Comparison of ENCODE assay signal across 8 cellular contexts in the genomic region with DNA sequence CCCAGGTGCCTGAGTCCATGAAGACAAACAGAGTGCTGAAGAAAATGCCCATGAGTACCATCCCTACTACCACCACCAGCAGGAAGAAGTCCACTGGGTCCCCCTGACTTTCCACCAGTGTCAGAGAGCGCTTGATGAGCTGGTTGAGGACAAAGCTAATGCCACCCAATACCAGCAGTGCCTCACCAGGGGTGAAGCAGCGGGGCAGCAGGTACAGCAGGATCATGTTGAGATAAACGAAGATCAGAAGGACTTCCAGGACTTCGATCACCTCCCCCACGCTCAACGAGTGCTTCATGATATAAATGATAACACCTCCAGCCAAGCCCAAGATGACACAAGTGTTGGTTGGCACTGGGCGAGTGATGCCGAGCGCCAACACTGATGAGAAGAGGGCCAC. TPM values are rescaled to one million over a fixed set of nuclear protein-coding genes. Genes with fewer than 3 reads are reported as not detected.
DNase-seq lines count a peak whose midpoint lies in the region; ATAC-seq and TF ChIP-seq lines count a peak whose summit lies in the region.

No MANE protein-coding gene starts in this region.

- 0 out of 2 replicates have a peak, but pooled peaks cover 3% of the 10 kb centered on the region for H3K4me1 ChIP-seq in iPS DF 6.9 (ENCODE audit: control insufficient read depth, insufficient read depth, low read length)
- H3K4me1 ChIP-seq in spleen: peaks cover 16 to 87% (median 51%) of the 10 kb centered on the region in 6 donors

- H3K9me3 Mint-ChIP-seq in activated CD8-positive, alpha-beta T cell treated with anti-CD3 and anti-CD28 coated beads, Interleukin-2, amount 10 ng/mL, durations not matched to agents 7 days and 5 days (ENCODE audit: insufficient read depth): no peaks in the 10 kb centered on the region

- H3K9me3 ChIP-seq in iPS DF 6.9 (ENCODE audit: control insufficient read depth, insufficient read depth, low read length): no peaks in the 10 kb centered on the region
- H3K9me3 ChIP-seq in spleen: no peaks in the 10 kb centered on the region

- H3K27ac ChIP-seq in iPS DF 6.9 (ENCODE audit: low read length) (no peak overlapping the region), spleen (peak overlapping the region in 6 of 8 donors; percentile 80 to 96 (median 94))

- intact Hi-C loops in spleen (cut with DNase I; ENCODE audit: low total_unique reads): no loop called here

- CTCF ChIA-PET in activated CD8-positive, alpha-beta T cell treated with anti-CD3 and anti-CD28 coated beads, Interleukin-2, amount 10 ng/mL, durations not matched to agents 7 days and 5 days (lab: Charles Lee): no interaction called here

- no peak for DNase-seq in HFF-Myc (ENCODE audit: extremely low read depth, low read depth)
- DNase-seq in activated CD8-positive, alpha-beta T cell treated with anti-CD3 and anti-CD28 coated beads, Interleukin-2, amount 10 ng/mL, durations not matched to agents 7 days and 5 days: no peak
- DNase-seq in iPS DF 6.9 (ENCODE audit: low read depth, low spot score): no peak
- DNase-seq in spleen: no peak
- no peak for DNase-seq in NCI-H187 (lab: John Stamatoyannopoulos, UW)

- no peaks in the 10 kb centered on the region for H3K27me3 ChIP-seq in iPS DF 6.9 (ENCODE audit: control insufficient read depth, insufficient read depth, low read length)
- no peaks in the 10 kb centered on the region for H3K27me3 ChIP-seq in spleen (replicated peaks in 1 of 7)

- WGBS in iPS DF 6.9 (ENCODE audit: insufficient coverage, insufficient read length): no CpG with 5 or more reads among the region's 9 CpGs
- 78 to 89% (median 82%) methylated on average over 9 of the region's 9 CpGs for WGBS in spleen, 5 donors

- H3K4me1 Mint-ChIP-seq in activated CD8-positive, alpha-beta T cell treated with anti-CD3 and anti-CD28 coated beads, Interleukin-2, amount 10 ng/mL, durations not matched to agents 7 days and 5 days (ENCODE audit: low read depth): peaks cover 22% of the 10 kb centered on the region

- ATAC-seq in activated CD8-positive, alpha-beta T cell treated with anti-CD3 and anti-CD28 coated beads, Interleukin-2, amount 10 ng/mL, durations not matched to agents 7 days and 5 days: no peak
- no peak for ATAC-seq in HG02759 (IDR thresholded peaks at IDR 0.05; ENCODE audit: unreplicated experiment)
- no peak for ATAC-seq in GM19467 (IDR thresholded peaks at IDR 0.05; ENCODE audit: unreplicated experiment)
- ATAC-seq in GM19328 (IDR thresholded peaks at IDR 0.05; ENCODE audit: unreplicated experiment): no peak

- H3K36me3 ChIP-seq in iPS DF 6.9 (ENCODE audit: control insufficient read depth, insufficient read depth, low read length) (no peaks in the 10 kb centered on the region), spleen (peaks cover 0 to 45% (median 2%) of the 10 kb centered on the region in 6 donors)

- H3K27me3 Mint-ChIP-seq in activated CD8-positive, alpha-beta T cell treated with anti-CD3 and anti-CD28 coated beads, Interleukin-2, amount 10 ng/mL, durations not matched to agents 7 days and 5 days (ENCODE audit: low read depth): no peaks in the 10 kb centered on the region

- TF ChIP-seq CTCF in HFF-Myc (IDR thresholded peaks at IDR 0.05; ENCODE audit: low read depth, low read length, missing control alignments) (no peak), spleen (IDR thresholded peaks at IDR 0.05 in 8 of 11, conservative IDR thresholded peaks at IDR 0.05 in 3 of 11) (no peak)

- TF ChIP-seq POLR2A in spleen (IDR thresholded peaks at IDR 0.05): no peak

- H3K4me3 Mint-ChIP-seq in activated CD8-positive, alpha-beta T cell treated with anti-CD3 and anti-CD28 coated beads, Interleukin-2, amount 10 ng/mL, durations not matched to agents 7 days and 5 days: peak overlapping the region; percentile 97

- POLR2A ChIA-PET in activated CD8-positive, alpha-beta T cell treated with anti-CD3 and anti-CD28 coated beads, Interleukin-2, amount 10 ng/mL, durations not matched to agents 7 days and 5 days (lab: Charles Lee): interaction anchor here (0.9 kb wide), 1 partner anchor 59 kb away, joined by 3 read pairs; no protein-coding TSS in a partner anchor

- peak overlapping the region; percentile 98 for H3K27ac Mint-ChIP-seq in activated CD8-positive, alpha-beta T cell treated with anti-CD3 and anti-CD28 coated beads, Interleukin-2, amount 10 ng/mL, durations not matched to agents 7 days and 5 days

- H3K4me3 ChIP-seq in HFF-Myc (replicated peaks; ENCODE audit: low read depth, low read length): peak overlapping the region; percentile 96
- H3K4me3 ChIP-seq in iPS DF 6.9 (ENCODE audit: low read length): peak overlapping the region; percentile 93; the same call in 1 of the 2 replicates
- H3K4me3 ChIP-seq in spleen: peak overlapping the region; percentile 80 to 95 (median 89)

- H3K36me3 Mint-ChIP-seq in activated CD8-positive, alpha-beta T cell treated with anti-CD3 and anti-CD28 coated beads, Interleukin-2, amount 10 ng/mL, durations not matched to agents 7 days and 5 days (ENCODE audit: low read depth): peaks cover 24% of the 10 kb centered on the region

RNA-seq across cellular contexts. Expression of a gene that starts 0.9 kb away (rescaled TPM):
- total RNA-seq in activated CD8-positive, alpha-beta T cell treated with anti-CD3 and anti-CD28 coated beads, Interleukin-2, amount 10 ng/mL, durations not matched to agents 7 days and 5 days: 1 to 10 TPM; 7.9 to 8.7 TPM
- total RNA-seq in spleen: 10 to 100 TPM in 5 of 7 donors, 1 to 10 TPM in 2; 8.0 to 16.3 (median 12.6) TPM
- 1 to 10 TPM; 5.3 to 8.4 (median 6.5) TPM for polyA plus RNA-seq in spleen

RNA-seq across cellular contexts. Expression of a gene that starts 1.0 kb away (rescaled TPM):
- total RNA-seq in activated CD8-positive, alpha-beta T cell treated with anti-CD3 and anti-CD28 coated beads, Interleukin-2, amount 10 ng/mL, durations not matched to agents 7 days and 5 days: 10 to 100 TPM; 83.8 to 85.2 TPM
- total RNA-seq in spleen: 10 to 100 TPM; 44.2 to 72.5 (median 58.7) TPM
- polyA plus RNA-seq in spleen: 10 to 100 TPM; 11.0 to 16.4 (median 11.1) TPM

RNA-seq across cellular contexts. Expression of a gene that starts 25.8 kb away (rescaled TPM):
- total RNA-seq in activated CD8-positive, alpha-beta T cell treated with anti-CD3 and anti-CD28 coated beads, Interleukin-2, amount 10 ng/mL, durations not matched to agents 7 days and 5 days: under 1 TPM; 0.55 to 0.68 TPM
- total RNA-seq in spleen: 10 to 100 TPM in 5 of 7 donors, 1 to 10 TPM in 2; 7.2 to 22.3 (median 10.9) TPM
- 10 to 100 TPM; 12.0 to 13.2 (median 13.2) TPM for polyA plus RNA-seq in spleen

Comparison
In these comparisons a context has a peak if more than half of its experiments do, and no peak if none do; other contexts are left out.
1. RNA of a gene that starts 25.8 kb away (total RNA-seq): 7.2 to 22.3 TPM in spleen; 0.55 to 0.68 TPM in activated CD8-positive, alpha-beta T cell treated with anti-CD3 and anti-CD28 coated beads, Interleukin-2, amount 10 ng/mL, durations not matched to agents 7 days and 5 days; every median in the first group is over 4 times any median in the second.
2. Peak in every context shown above with its lines, with median percentiles within 50 percentile points of each other: H3K4me3 ChIP-seq.